ENCODE assay signal across 1 cellular context in the genomic region with DNA sequence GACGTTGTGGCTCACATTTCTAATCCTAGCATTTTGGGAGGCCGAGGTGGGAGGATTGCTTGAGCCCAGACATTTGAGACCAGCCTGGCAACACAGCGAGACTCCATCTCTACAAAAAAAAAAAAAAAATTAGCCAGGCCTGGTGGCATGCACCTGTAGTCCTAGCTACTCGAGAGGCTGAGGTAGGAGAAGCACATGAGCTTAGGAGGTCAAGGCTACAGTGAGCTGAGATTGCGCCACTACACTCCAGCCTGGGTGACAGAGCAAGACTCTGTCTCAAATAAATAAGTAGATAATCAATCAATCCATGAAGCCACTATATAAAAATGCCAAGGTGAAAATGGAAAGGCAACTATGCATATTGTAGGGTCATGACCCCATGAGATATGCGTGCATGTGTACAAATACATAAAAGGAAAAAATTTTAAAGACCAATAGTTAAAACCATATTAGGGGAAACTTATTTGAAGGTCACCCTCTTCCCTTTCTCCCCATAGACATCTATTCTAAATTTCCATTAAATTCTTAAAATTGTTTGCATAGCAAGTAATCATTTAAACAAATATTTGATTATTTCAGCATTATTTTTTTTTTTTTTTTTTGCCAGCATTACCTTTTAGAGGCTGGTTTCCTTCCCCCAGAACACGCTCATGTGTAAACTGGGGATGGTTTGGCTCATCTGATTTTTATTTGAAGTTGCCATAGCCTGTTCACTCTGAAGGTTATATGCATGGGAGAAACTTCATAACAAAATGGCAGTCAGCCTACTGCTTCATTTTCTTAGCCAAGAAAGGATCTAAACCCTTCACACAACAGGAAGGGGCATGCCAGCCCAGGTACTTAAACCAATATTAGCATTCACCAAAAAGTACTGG.
TF ChIP-seq lines count a peak whose summit lies in the region.

No MANE protein-coding gene starts in this region.

TF ChIP-seq in HepG2, 621 proteins besides CTCF, POLR2A, EP300 and RAD21 (continued from another document and continues in another):
- TF ChIP-seq ETV6 (CRISPR knock-in tag; conservative IDR thresholded peaks at IDR 0.05) (no peak), SALL1 (CRISPR knock-in tag; IDR thresholded peaks at IDR 0.05) (peak; percentile 60), HES4 (CRISPR knock-in tag; IDR thresholded peaks at IDR 0.05; ENCODE audit: borderline replicate concordance) (no peak), ZNF296 (CRISPR knock-in tag; conservative IDR thresholded peaks at IDR 0.05) (no peak), TOPORS (CRISPR knock-in tag; IDR thresholded peaks at IDR 0.05) (no peak), RBM22 (optimal IDR thresholded peaks at IDR 0.05; ENCODE audit: low read length) (no peak), IRF2 (CRISPR knock-in tag; IDR thresholded peaks at IDR 0.05) (peak; percentile 49; the same call in 1 of the 2 replicates), FOSL2 (CRISPR knock-in tag; IDR thresholded peaks at IDR 0.05) (0 out of 2 replicates have a peak, but pooled peaks have one; percentile 28), GTF2F1 (IDR thresholded peaks at IDR 0.05; ENCODE audit: low read length) (no peak), SSRP1 (CRISPR knock-in tag; IDR thresholded peaks at IDR 0.05) (no peak), RCOR2 (CRISPR knock-in tag; IDR thresholded peaks at IDR 0.05) (0 out of 2 replicates have a peak, but pooled peaks have one; percentile 17), SIX1 (CRISPR knock-in tag; IDR thresholded peaks at IDR 0.05; ENCODE audit: borderline replicate concordance) (no peak), HNF4A (CRISPR knock-in tag; IDR thresholded peaks at IDR 0.05) (peak; percentile 62), FOXC1 (CRISPR knock-in tag; IDR thresholded peaks at IDR 0.05; ENCODE audit: borderline replicate concordance) (no peak), KDM1A (CRISPR knock-in tag; IDR thresholded peaks at IDR 0.05) (peak; percentile 43; the same call in 1 of the 2 replicates), ZNF790 (CRISPR knock-in tag; IDR thresholded peaks at IDR 0.05; ENCODE audit: borderline replicate concordance) (no peak), ZMYM3 (CRISPR knock-in tag; IDR thresholded peaks at IDR 0.05) (0 out of 2 replicates have a peak, but pooled peaks have one; percentile 36), SRF (IDR thresholded peaks at IDR 0.05; ENCODE audit: low read depth, low read length) (0 out of 2 replicates have a peak, but pooled peaks have one; percentile 23), NFIC (IDR thresholded peaks at IDR 0.05; ENCODE audit: low read length) (peak; percentile 35; the same call in 1 of the 2 replicates), CEBPG (CRISPR knock-in tag; IDR thresholded peaks at IDR 0.05) (peak; percentile 87), FOXA3 (CRISPR knock-in tag; IDR thresholded peaks at IDR 0.05) (0 out of 2 replicates have a peak, but pooled peaks have one; percentile 37), ZNF660 (CRISPR knock-in tag; IDR thresholded peaks at IDR 0.05; ENCODE audit: borderline replicate concordance, low read depth) (no peak), ZFX (CRISPR knock-in tag; IDR thresholded peaks at IDR 0.05; ENCODE audit: low read depth) (no peak), NR2F1 (CRISPR knock-in tag; IDR thresholded peaks at IDR 0.05) (peak; percentile 65 to 70; a peak in 2 of 4 replicates), ZNF33A (CRISPR knock-in tag; IDR thresholded peaks at IDR 0.05; ENCODE audit: borderline replicate concordance) (no peak), SOX13 (IDR thresholded peaks at IDR 0.05) (no peak), SOX13 (CRISPR knock-in tag; conservative IDR thresholded peaks at IDR 0.05 in 1 of 2, IDR thresholded peaks at IDR 0.05 in 1 of 2) (peak in 1 of 2 experiments; percentile 53; a peak in 2 of 4 replicates)
- TF ChIP-seq, protein P1, sequence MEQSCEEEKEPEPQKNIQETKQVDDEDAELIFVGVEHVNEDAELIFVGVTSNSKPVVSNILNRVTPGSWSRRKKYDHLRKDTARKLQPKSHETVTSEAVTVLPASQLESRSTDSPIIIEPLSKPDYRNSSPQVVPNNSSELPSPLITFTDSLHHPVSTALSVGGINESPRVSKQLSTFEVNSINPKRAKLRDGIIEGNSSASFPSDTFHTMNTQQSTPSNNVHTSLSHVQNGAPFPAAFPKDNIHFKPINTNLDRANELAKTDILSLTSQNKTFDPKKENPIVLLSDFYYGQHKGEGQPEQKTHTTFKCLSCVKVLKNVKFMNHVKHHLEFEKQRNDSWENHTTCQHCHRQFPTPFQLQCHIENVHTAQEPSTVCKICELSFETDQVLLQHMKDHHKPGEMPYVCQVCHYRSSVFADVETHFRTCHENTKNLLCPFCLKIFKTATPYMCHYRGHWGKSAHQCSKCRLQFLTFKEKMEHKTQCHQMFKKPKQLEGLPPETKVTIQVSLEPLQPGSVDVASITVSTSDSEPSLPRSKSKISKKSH (CRISPR knock-in tag; IDR thresholded peaks at IDR 0.05; ENCODE audit: borderline replicate concordance), result no peak
- TF ChIP-seq, protein P2, sequence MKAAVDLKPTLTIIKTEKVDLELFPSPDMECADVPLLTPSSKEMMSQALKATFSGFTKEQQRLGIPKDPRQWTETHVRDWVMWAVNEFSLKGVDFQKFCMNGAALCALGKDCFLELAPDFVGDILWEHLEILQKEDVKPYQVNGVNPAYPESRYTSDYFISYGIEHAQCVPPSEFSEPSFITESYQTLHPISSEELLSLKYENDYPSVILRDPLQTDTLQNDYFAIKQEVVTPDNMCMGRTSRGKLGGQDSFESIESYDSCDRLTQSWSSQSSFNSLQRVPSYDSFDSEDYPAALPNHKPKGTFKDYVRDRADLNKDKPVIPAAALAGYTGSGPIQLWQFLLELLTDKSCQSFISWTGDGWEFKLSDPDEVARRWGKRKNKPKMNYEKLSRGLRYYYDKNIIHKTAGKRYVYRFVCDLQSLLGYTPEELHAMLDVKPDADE (CRISPR knock-in tag; IDR thresholded peaks at IDR 0.05), result no peak
- TF ChIP-seq, protein P3, sequence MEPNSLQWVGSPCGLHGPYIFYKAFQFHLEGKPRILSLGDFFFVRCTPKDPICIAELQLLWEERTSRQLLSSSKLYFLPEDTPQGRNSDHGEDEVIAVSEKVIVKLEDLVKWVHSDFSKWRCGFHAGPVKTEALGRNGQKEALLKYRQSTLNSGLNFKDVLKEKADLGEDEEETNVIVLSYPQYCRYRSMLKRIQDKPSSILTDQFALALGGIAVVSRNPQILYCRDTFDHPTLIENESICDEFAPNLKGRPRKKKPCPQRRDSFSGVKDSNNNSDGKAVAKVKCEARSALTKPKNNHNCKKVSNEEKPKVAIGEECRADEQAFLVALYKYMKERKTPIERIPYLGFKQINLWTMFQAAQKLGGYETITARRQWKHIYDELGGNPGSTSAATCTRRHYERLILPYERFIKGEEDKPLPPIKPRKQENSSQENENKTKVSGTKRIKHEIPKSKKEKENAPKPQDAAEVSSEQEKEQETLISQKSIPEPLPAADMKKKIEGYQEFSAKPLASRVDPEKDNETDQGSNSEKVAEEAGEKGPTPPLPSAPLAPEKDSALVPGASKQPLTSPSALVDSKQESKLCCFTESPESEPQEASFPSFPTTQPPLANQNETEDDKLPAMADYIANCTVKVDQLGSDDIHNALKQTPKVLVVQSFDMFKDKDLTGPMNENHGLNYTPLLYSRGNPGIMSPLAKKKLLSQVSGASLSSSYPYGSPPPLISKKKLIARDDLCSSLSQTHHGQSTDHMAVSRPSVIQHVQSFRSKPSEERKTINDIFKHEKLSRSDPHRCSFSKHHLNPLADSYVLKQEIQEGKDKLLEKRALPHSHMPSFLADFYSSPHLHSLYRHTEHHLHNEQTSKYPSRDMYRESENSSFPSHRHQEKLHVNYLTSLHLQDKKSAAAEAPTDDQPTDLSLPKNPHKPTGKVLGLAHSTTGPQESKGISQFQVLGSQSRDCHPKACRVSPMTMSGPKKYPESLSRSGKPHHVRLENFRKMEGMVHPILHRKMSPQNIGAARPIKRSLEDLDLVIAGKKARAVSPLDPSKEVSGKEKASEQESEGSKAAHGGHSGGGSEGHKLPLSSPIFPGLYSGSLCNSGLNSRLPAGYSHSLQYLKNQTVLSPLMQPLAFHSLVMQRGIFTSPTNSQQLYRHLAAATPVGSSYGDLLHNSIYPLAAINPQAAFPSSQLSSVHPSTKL (CRISPR knock-in tag; IDR thresholded peaks at IDR 0.05), result peak; percentile 81
- TF ChIP-seq, protein P4, sequence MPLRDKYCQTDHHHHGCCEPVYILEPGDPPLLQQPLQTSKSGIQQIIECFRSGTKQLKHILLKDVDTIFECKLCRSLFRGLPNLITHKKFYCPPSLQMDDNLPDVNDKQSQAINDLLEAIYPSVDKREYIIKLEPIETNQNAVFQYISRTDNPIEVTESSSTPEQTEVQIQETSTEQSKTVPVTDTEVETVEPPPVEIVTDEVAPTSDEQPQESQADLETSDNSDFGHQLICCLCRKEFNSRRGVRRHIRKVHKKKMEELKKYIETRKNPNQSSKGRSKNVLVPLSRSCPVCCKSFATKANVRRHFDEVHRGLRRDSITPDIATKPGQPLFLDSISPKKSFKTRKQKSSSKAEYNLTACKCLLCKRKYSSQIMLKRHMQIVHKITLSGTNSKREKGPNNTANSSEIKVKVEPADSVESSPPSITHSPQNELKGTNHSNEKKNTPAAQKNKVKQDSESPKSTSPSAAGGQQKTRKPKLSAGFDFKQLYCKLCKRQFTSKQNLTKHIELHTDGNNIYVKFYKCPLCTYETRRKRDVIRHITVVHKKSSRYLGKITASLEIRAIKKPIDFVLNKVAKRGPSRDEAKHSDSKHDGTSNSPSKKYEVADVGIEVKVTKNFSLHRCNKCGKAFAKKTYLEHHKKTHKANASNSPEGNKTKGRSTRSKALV (CRISPR knock-in tag; IDR thresholded peaks at IDR 0.05), result no peak
- TF ChIP-seq, protein P5, sequence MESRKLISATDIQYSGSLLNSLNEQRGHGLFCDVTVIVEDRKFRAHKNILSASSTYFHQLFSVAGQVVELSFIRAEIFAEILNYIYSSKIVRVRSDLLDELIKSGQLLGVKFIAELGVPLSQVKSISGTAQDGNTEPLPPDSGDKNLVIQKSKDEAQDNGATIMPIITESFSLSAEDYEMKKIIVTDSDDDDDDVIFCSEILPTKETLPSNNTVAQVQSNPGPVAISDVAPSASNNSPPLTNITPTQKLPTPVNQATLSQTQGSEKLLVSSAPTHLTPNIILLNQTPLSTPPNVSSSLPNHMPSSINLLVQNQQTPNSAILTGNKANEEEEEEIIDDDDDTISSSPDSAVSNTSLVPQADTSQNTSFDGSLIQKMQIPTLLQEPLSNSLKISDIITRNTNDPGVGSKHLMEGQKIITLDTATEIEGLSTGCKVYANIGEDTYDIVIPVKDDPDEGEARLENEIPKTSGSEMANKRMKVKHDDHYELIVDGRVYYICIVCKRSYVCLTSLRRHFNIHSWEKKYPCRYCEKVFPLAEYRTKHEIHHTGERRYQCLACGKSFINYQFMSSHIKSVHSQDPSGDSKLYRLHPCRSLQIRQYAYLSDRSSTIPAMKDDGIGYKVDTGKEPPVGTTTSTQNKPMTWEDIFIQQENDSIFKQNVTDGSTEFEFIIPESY (CRISPR knock-in tag; IDR thresholded peaks at IDR 0.05), result peak; percentile 21; the same call in 1 of the 2 replicates
- TF ChIP-seq, protein P6, sequence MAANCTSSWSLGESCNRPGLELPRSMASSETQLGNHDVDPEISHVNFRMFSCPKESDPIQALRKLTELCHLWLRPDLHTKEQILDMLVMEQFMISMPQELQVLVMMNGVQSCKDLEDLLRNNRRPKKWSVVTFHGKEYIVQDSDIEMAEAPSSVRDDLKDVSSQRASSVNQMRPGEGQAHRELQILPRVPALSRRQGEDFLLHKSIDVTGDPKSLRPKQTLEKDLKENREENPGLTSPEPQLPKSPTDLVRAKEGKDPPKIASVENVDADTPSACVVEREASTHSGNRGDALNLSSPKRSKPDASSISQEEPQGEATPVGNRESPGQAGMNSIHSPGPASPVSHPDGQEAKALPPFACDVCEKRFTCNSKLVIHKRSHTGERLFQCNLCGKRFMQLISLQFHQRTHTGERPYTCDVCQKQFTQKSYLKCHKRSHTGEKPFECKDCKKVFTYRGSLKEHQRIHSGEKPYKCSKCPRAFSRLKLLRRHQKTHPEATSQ (CRISPR knock-in tag; IDR thresholded peaks at IDR 0.05; ENCODE audit: borderline replicate concordance), result no peak
- TF ChIP-seq, protein P7, sequence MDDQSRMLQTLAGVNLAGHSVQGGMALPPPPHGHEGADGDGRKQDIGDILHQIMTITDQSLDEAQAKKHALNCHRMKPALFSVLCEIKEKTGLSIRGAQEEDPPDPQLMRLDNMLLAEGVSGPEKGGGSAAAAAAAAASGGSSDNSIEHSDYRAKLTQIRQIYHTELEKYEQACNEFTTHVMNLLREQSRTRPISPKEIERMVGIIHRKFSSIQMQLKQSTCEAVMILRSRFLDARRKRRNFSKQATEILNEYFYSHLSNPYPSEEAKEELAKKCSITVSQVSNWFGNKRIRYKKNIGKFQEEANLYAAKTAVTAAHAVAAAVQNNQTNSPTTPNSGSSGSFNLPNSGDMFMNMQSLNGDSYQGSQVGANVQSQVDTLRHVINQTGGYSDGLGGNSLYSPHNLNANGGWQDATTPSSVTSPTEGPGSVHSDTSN (CRISPR knock-in tag; IDR thresholded peaks at IDR 0.05; ENCODE audit: borderline replicate concordance), result no peak
- TF ChIP-seq, protein P8, sequence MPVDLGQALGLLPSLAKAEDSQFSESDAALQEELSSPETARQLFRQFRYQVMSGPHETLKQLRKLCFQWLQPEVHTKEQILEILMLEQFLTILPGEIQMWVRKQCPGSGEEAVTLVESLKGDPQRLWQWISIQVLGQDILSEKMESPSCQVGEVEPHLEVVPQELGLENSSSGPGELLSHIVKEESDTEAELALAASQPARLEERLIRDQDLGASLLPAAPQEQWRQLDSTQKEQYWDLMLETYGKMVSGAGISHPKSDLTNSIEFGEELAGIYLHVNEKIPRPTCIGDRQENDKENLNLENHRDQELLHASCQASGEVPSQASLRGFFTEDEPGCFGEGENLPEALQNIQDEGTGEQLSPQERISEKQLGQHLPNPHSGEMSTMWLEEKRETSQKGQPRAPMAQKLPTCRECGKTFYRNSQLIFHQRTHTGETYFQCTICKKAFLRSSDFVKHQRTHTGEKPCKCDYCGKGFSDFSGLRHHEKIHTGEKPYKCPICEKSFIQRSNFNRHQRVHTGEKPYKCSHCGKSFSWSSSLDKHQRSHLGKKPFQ (CRISPR knock-in tag; IDR thresholded peaks at IDR 0.05; ENCODE audit: insufficient replicate concordance), result no peak
- TF ChIP-seq, protein P9, sequence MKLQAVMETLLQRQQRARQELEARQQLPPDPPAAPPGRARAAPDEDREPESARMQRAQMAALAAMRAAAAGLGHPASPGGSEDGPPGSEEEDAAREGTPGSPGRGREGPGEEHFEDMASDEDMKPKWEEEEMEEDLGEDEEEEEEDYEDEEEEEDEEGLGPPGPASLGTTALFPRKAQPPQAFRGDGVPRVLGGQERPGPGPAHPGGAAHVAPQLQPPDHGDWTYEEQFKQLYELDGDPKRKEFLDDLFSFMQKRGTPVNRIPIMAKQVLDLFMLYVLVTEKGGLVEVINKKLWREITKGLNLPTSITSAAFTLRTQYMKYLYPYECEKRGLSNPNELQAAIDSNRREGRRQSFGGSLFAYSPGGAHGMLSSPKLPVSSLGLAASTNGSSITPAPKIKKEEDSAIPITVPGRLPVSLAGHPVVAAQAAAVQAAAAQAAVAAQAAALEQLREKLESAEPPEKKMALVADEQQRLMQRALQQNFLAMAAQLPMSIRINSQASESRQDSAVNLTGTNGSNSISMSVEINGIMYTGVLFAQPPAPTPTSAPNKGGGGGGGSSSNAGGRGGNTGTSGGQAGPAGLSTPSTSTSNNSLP (IDR thresholded peaks at IDR 0.05; ENCODE audit: low read depth, low read length), result peak; percentile 51; the same call in 1 of the 2 replicates
